Comparison of ENCODE assay signal across 8 cellular contexts in the genomic region with DNA sequence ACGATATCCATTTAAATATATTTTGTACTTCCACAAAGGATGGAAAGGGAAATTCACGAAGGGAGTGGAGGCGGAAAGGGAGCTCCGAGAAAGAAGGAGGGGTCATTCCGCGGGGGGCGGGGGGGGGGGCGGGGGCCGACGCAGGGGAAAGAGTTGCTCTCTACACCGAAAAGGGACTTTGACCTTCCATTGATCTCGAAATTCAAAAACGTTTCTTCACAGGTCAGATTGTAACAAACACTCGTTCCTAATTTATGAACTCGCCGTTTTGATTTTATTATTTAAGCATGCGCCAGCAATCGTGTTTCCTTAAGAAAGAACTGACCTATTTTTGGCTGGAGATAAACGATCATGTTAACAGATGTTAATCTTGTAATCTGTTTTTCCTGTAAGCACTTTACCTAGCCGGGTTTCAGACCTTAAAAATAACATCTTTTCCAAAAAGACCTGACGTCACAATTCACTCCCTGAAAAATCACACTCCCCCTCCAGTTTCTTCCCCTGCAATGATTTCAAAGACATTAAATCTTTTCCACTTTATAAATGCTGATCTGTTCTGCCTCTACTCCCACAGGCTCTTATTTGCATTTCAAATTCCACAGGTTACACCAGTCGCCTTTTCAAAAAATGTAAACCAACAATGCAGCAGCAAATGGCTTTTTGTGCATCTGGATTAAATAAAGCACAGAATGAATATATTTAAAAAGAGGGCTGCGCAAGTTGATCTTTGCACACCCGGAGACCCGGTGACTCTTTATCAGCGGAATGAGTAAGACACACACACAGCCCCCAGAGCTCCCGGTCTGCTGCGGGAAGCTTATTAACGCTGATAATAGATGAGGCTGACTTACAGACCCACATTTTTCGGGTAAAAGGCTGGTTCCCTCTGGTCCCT. TPM values are rescaled to one million over a fixed set of nuclear protein-coding genes. Genes with fewer than 3 reads are reported as not detected.
A peak's percentile ranks its signal among the peaks of the same experiment; 100 is the strongest.
DNase-seq lines count a peak whose midpoint lies in the region; ATAC-seq, FAIRE-seq and TF ChIP-seq lines count a peak whose summit lies in the region.

No MANE protein-coding gene starts in this region.

- no peak for TF ChIP-seq EP300 in K562 (IDR thresholded peaks at IDR 0.05; ENCODE audit: low read length)

- peaks cover 84% of the 10 kb centered on the region for H3K27me3 Mint-ChIP-seq in CD4-positive, CD25-positive, alpha-beta regulatory T cell

- H3K79me2 ChIP-seq in OCI-LY1 (ENCODE audit: insufficient read depth, low read length), result peaks cover 14% of the 10 kb centered on the region
- no peaks in the 10 kb centered on the region for H3K79me2 ChIP-seq in K562 (ENCODE audit: control insufficient read depth, insufficient read depth, low read length)
- peaks cover 26% of the 10 kb centered on the region for H3K79me2 ChIP-seq in smooth muscle cell (ENCODE audit: low read depth)

- H3K9ac ChIP-seq in OCI-LY1 (ENCODE audit: low read length), result peak overlapping the region; percentile 72
- H3K9ac ChIP-seq in K562 (ENCODE audit: insufficient read depth in 1 of 2, low read depth in 2 of 2, low read length in 2 of 2), result no peak overlapping the region
- H3K9ac ChIP-seq in smooth muscle cell (ENCODE audit: low read depth), result peak overlapping the region; percentile 67

- H3K27me3 ChIP-seq in CD4-positive, CD25-positive, alpha-beta regulatory T cell (ENCODE audit: control insufficient read depth, insufficient read depth, low read length), result peaks cover 42% of the 10 kb centered on the region
- H3K27me3 ChIP-seq in OCI-LY1 (ENCODE audit: insufficient read depth, low read length), result no peaks in the 10 kb centered on the region
- H3K27me3 ChIP-seq in K562 (ENCODE audit: control insufficient read depth in 2 of 2, insufficient read depth in 2 of 2, low read length in 2 of 2), result no peaks in the 10 kb centered on the region; a peak in 2 of 5 replicates
- no peaks in the 10 kb centered on the region for H3K27me3 ChIP-seq in smooth muscle cell (ENCODE audit: low read depth)

- POLR2A ChIA-PET in K562 (lab: Yijun Ruan, JAX), result interaction anchor here (1.2 kb wide), 1 partner anchor 9 kb away, joined by 4 read pairs; no protein-coding TSS in a partner anchor

- FAIRE-seq in GM19239 (lab: Jason Lieb, UNC), result no peak
- no peak for FAIRE-seq in K562 (lab: Jason Lieb, UNC)

- no peaks in the 10 kb centered on the region for H4K20me1 ChIP-seq in OCI-LY1 (ENCODE audit: insufficient read depth, low read length)
- H4K20me1 ChIP-seq in K562 (replicated peaks; ENCODE audit: control insufficient read depth, insufficient read depth, low read length), result 0 out of 2 replicates have a peak, but pooled peaks cover 3% of the 10 kb centered on the region
- H4K20me1 ChIP-seq in smooth muscle cell (ENCODE audit: low read depth), result peaks cover 42% of the 10 kb centered on the region

- H3K27ac Mint-ChIP-seq in CD4-positive, CD25-positive, alpha-beta regulatory T cell, result peak overlapping the region in 1 of 3 donors; percentile 74

- no peak for TF ChIP-seq RAD21 in K562 (CRISPR knock-in tag; conservative IDR thresholded peaks at IDR 0.05 in 1 of 2, IDR thresholded peaks at IDR 0.05 in 1 of 2)

- no peaks in the 10 kb centered on the region for H3K9me3 ChIP-seq in CD4-positive, CD25-positive, alpha-beta regulatory T cell (ENCODE audit: control insufficient read depth in 2 of 2, low read length in 2 of 2)
- H3K9me3 ChIP-seq in OCI-LY1 (ENCODE audit: low read length) (no peaks in the 10 kb centered on the region), K562 (replicated peaks; ENCODE audit: control insufficient read depth, insufficient read depth, low read depth, low read length) (no peaks in the 10 kb centered on the region), smooth muscle cell (replicated peaks; ENCODE audit: low read depth) (no peaks in the 10 kb centered on the region)

- H3K4me1 Mint-ChIP-seq in CD4-positive, CD25-positive, alpha-beta regulatory T cell, result peaks cover 0 to 49% (median 13%) of the 10 kb centered on the region in 4 donors

- no peak overlapping the region for H3K27ac ChIP-seq in CD4-positive, CD25-positive, alpha-beta regulatory T cell (ENCODE audit: insufficient read depth, low read length, poor library complexity, severe bottlenecking)
- peak overlapping the region; percentile 92 for H3K27ac ChIP-seq in OCI-LY1 (ENCODE audit: low read depth, low read length, poor library complexity, severe bottlenecking)
- H3K27ac ChIP-seq in K562 (ENCODE audit: extremely low read depth, low read depth, low read length), result no peak overlapping the region
- peak overlapping the region; percentile 84 for H3K27ac ChIP-seq in smooth muscle cell (ENCODE audit: low read depth)

- H2AFZ ChIP-seq in OCI-LY1 (ENCODE audit: low read length) (peak overlapping the region; percentile 48), K562 (ENCODE audit: low read depth, low read length) (peak overlapping the region; percentile 70; the same call in 1 of the 2 replicates), smooth muscle cell (ENCODE audit: low read depth) (peak overlapping the region; percentile 86)

- H3F3A ChIP-seq in OCI-LY1 (ENCODE audit: insufficient read depth, low read length) (no peaks in the 10 kb centered on the region), smooth muscle cell (ENCODE audit: low read depth) (peaks cover 28% of the 10 kb centered on the region)

- H3K4me1 ChIP-seq in CD4-positive, CD25-positive, alpha-beta regulatory T cell (ENCODE audit: control insufficient read depth, insufficient read depth, low read length, poor library complexity, severe bottlenecking), result peaks cover 42% of the 10 kb centered on the region
- H3K4me1 ChIP-seq in OCI-LY1 (ENCODE audit: insufficient read depth, low read length, severe bottlenecking), result peaks cover 45% of the 10 kb centered on the region
- peaks cover 2 to 26% of the 10 kb centered on the region in 2 experiments; a peak in 2 of 5 replicates for H3K4me1 ChIP-seq in K562 (replicated peaks in 1 of 2; ENCODE audit: control insufficient read depth in 2 of 2, insufficient read depth in 2 of 2, low read length in 2 of 2)
- H3K4me1 ChIP-seq in smooth muscle cell (ENCODE audit: low read depth), result peaks cover 22% of the 10 kb centered on the region

- no peaks in the 10 kb centered on the region for H3K36me3 ChIP-seq in CD4-positive, CD25-positive, alpha-beta regulatory T cell (ENCODE audit: control insufficient read depth, insufficient read depth, low read length)
- H3K36me3 ChIP-seq in OCI-LY1 (ENCODE audit: insufficient read depth, low read length) (no peaks in the 10 kb centered on the region), K562 (ENCODE audit: control insufficient read depth, insufficient read depth, low read length) (no peaks in the 10 kb centered on the region), smooth muscle cell (ENCODE audit: low read depth) (no peaks in the 10 kb centered on the region)

- H3K4me3 Mint-ChIP-seq in CD4-positive, CD25-positive, alpha-beta regulatory T cell, result peak overlapping the region; percentile 83 to 93 (median 89)

- H3K9me2 ChIP-seq in OCI-LY1 (ENCODE audit: low read depth, low read length), result no peaks in the 10 kb centered on the region

- TF ChIP-seq CTCF in OCI-LY1 (IDR thresholded peaks at IDR 0.05; ENCODE audit: low read length), result no peak
- TF ChIP-seq CTCF in K562 (IDR thresholded peaks at IDR 0.05 in 2 of 3, conservative IDR thresholded peaks at IDR 0.05 in 1 of 3; ENCODE audit: insufficient read depth in 2 of 3, low read depth in 1 of 3, low read length in 3 of 3), result no peak
- no peak for TF ChIP-seq CTCF in smooth muscle cell (IDR thresholded peaks at IDR 0.05; ENCODE audit: borderline replicate concordance, insufficient read depth, poor library complexity, severe bottlenecking)

- H3K9me3 Mint-ChIP-seq in CD4-positive, CD25-positive, alpha-beta regulatory T cell, result peaks cover 0 to 4% (median 0%) of the 10 kb centered on the region in 7 donors

- no peak for TF ChIP-seq POLR2A in K562 (conservative IDR thresholded peaks at IDR 0.05)

- peak in 2 of 3 donors; percentile 16 for DNase-seq in CD4-positive, CD25-positive, alpha-beta regulatory T cell
- peak; percentile 65 for DNase-seq in GM19239 (ENCODE audit: insufficient read length, low spot score)
- peak; percentile 8 to 40 (median 19) for DNase-seq in K562 (ENCODE audit: extremely low read depth in 1 of 4, low spot score in 3 of 4)
- peak; percentile 65 for DNase-seq in iris pigment epithelial cell (ENCODE audit: low read depth)
- DNase-seq in smooth muscle cell (lab: John Stamatoyannopoulos, UW; ENCODE audit: unreplicated experiment), result peak; percentile 54
- DNase-seq in middle frontal gyrus (ENCODE audit: extremely low spot score, low spot score), result no peak

- peak overlapping the region; percentile 80 for H3K4me3 ChIP-seq in CD4-positive, CD25-positive, alpha-beta regulatory T cell (ENCODE audit: low read depth, low read length)
- H3K4me3 ChIP-seq in OCI-LY1 (ENCODE audit: low read depth, low read length, poor library complexity, severe bottlenecking), result peak overlapping the region; percentile 94
- peak overlapping the region; percentile 34 for H3K4me3 ChIP-seq in K562
- H3K4me3 ChIP-seq in smooth muscle cell, result peak overlapping the region; percentile 76

- in situ Hi-C loops in K562 (cut with MboI), result no loop called here

- H3K9me1 ChIP-seq in K562 (ENCODE audit: control insufficient read depth, insufficient read depth, low read length), result no peaks in the 10 kb centered on the region

- ATAC-seq in CD4-positive, CD25-positive, alpha-beta regulatory T cell (ENCODE audit: low read depth in 2 of 2), result no peak
- ATAC-seq in HG03354 (IDR thresholded peaks at IDR 0.05; ENCODE audit: poor library complexity, severe bottlenecking, unreplicated experiment) (peak; percentile 20), K562 (peak; percentile 50)

- peak overlapping the region; percentile 80 for H3K4me2 ChIP-seq in OCI-LY1 (ENCODE audit: low read length)
- H3K4me2 ChIP-seq in K562 (ENCODE audit: insufficient read depth, low read length), result peak overlapping the region; percentile 66
- H3K4me2 ChIP-seq in smooth muscle cell, result peak overlapping the region; percentile 92

- CTCF ChIA-PET in K562 (lab: Yijun Ruan, JAX; ENCODE audit: low intra/inter-chr PET ratio), result no interaction called here

- BruUV-seq in K562 (replicated peaks; lab: Mats Ljungman, UMichigan), result no TSS peak

- 4% methylated on average over 17 of the region's 30 CpGs for WGBS in K562 (ENCODE audit: insufficient coverage, low coverage, missing lambda C conversion rate)
- WGBS in smooth muscle cell (ENCODE audit: low lambda C conversion rate), result under 1% methylated on average over 29 of the region's 30 CpGs

- intact Hi-C loops in K562 (cut with micrococcal nuclease), result no loop called here

- H3K36me3 Mint-ChIP-seq in CD4-positive, CD25-positive, alpha-beta regulatory T cell, result peaks cover 3% of the 10 kb centered on the region

RNA-seq across cellular contexts. Expression of gene ZNF516, which starts 1.6 kb away (rescaled TPM):
- 9.9 TPM for total RNA-seq in CD4-positive, CD25-positive, alpha-beta regulatory T cell
- under 1 TPM in 3 of 4 donors, not detected in 1; 0.26 to 0.74 (median 0.39) TPM for polyA plus RNA-seq in CD4-positive, CD25-positive, alpha-beta regulatory T cell
- 0.11 and 0.21 TPM in 2 replicates for total RNA-seq in K562 (2011; cell fraction: chromatin; rRNA removed; ENCODE audit: low replicate concordance)
- total RNA-seq in K562 (2011; cell fraction: nucleolus; rRNA removed), result 0.13 and 0.50 TPM in 2 replicates
- total RNA-seq in K562 (2011; cell fraction: nucleoplasm; rRNA removed), result 0.15 and 0.23 TPM in 2 replicates
- 0.04 and 0.05 TPM in 2 replicates for total RNA-seq in K562 (2014; rRNA removed)
- 0.03 TPM in 1 of 2 replicates, not detected in the other for total RNA-seq in K562 (2014; rRNA removed; fragmentation: Illumina TruSeq; extraction: Trizol)
- total RNA-seq in K562 (2015; rRNA removed; fragmentation: Illumina TruSeq; extraction: Trizol), result 0.04 TPM in 2 replicates
- total RNA-seq in K562 (2021), result 0.20 and 0.56 TPM in 2 replicates
- 0.11 TPM in 1 of 2 replicates, not detected in the other for polyA plus RNA-seq in K562 (2011; rRNA removed)
- 0.01 and 0.82 TPM in 2 replicates for polyA plus RNA-seq in K562 (2011; cell fraction: cytosol; rRNA removed)
- 0.03 and 0.31 TPM in 2 replicates for polyA plus RNA-seq in K562 (2011; cell fraction: nucleus; rRNA removed)
- polyA plus RNA-seq in K562 (2012), result 0.09 and 0.40 TPM in 2 replicates
- 0.07 TPM in 1 of 2 replicates, not detected in the other for polyA plus RNA-seq in K562 (2014; fragmentation: Illumina TruSeq; extraction: Trizol)
- polyA plus RNA-seq in K562 (2014; fragmentation: Nextera tagmentation; extraction: Ambion mirVana), result not detected
- polyA plus RNA-seq in K562 (2014; rRNA removed), result 0.05 and 0.09 TPM in 2 replicates
- 0.14 TPM in 1 of 2 replicates, not detected in the other for polyA minus RNA-seq in K562 (2011; rRNA and poly(A)+ RNA removed)
- 0.10 and 0.18 TPM in 2 replicates for polyA minus RNA-seq in K562 (2011; cell fraction: cytosol; rRNA and poly(A)+ RNA removed)
- 0.11 and 0.27 TPM in 2 replicates for polyA minus RNA-seq in K562 (2011; cell fraction: nucleus; rRNA and poly(A)+ RNA removed)
- 24.2 and 32.3 TPM in 2 replicates for total RNA-seq in smooth muscle cell
- 14.1 and 15.6 TPM in 2 replicates for polyA plus RNA-seq in smooth muscle cell

Comparison
In these comparisons a context has a peak if more than half of its experiments do, and no peak if none do; other contexts are left out.
1. ATAC-seq: peak in HG03354 (single experiment) and K562 (single experiment); none in CD4-positive, CD25-positive, alpha-beta regulatory T cell (0 of 2).
2. H3K27ac ChIP-seq: peak in OCI-LY1 (single experiment) and smooth muscle cell (single experiment); none in CD4-positive, CD25-positive, alpha-beta regulatory T cell (single experiment) and K562 (single experiment).
3. H3K4me3 ChIP-seq: peak in every context shown above with its lines; median percentile 94 in OCI-LY1; 80 in CD4-positive, CD25-positive, alpha-beta regulatory T cell; 76 in smooth muscle cell; 34 in K562.
4. H3K9ac ChIP-seq: peak in OCI-LY1 (single experiment) and smooth muscle cell (single experiment); none in K562 (0 of 2).
5. Peak in every context shown above with its lines, with median percentiles within 50 percentile points of each other: H2AFZ ChIP-seq and H3K4me2 ChIP-seq.